1 cellular context compared by ENCODE assay signal in genomic region chr4:186471441-186471840, GRCh38.
A peak's percentile ranks its signal among the peaks of the same experiment; 100 is the strongest.
TF ChIP-seq lines count a peak whose summit lies in the region.

No MANE protein-coding gene starts in this region.

TF ChIP-seq in K562, 482 proteins besides CTCF, POLR2A, EP300 and RAD21:
- TF ChIP-seq PRDM10 (IDR thresholded peaks at IDR 0.05; ENCODE audit: partially characterized antibody) (no peak), CBFA2T3 (IDR thresholded peaks at IDR 0.05) (peak; percentile 33; the same call in 1 of the 2 replicates), MAX (CRISPR knock-in tag; IDR thresholded peaks at IDR 0.05) (no peak), ARID1B (IDR thresholded peaks at IDR 0.05) (peak; percentile 29)
TF ChIP-seq in K562: peak in this region for 2.
